ENCODE assay signal across 1 cellular context in the genomic region with DNA sequence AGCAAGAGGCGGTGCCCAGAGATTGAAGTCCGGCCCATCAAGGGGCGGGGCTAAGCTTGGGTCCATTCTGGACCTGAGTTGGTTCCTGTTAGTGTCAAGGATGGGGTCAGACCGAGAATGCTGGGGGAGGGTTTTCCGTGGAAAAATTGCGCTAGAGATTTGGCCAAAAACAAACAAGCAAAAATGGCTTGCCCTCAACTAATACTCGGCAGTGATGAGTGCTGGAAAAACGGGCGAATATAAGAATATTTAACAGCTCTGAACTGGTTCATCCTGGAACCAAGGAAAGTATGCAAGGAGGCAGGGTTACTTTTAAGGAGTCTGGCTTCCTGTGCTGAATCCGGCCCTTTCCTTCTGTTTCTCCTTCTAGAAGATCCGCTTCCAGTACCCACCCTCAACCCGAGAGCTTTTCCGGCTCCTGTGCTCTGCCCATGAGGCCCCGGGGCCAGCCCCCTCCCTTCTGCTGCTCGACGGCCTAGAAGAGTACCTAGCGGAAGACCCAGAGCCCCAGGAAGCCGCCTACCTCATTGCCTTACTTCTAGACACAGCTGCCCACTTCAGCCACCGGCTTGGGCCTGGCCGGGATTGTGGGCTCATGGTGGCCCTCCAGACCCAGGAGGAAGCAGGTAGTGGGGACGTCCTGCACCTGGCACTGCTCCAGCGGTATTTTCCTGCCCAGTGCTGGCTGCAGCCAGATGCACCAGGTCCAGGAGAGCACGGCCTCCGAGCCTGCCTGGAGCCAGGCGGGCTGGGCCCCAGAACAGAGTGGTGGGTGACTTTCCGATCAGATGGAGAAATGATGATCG.
TF ChIP-seq lines count a peak whose summit lies in the region.

No MANE protein-coding gene starts in this region.

TF ChIP-seq in IMR-90, 13 proteins besides CTCF, POLR2A, EP300 and RAD21:
- TF ChIP-seq RFX5 (IDR thresholded peaks at IDR 0.05; ENCODE audit: low read depth, low read length) (no peak), FOS (IDR thresholded peaks at IDR 0.05; ENCODE audit: low read depth, low read length) (no peak), MXI1 (IDR thresholded peaks at IDR 0.05; ENCODE audit: borderline replicate concordance, low read depth, low read length) (no peak), NFE2L2 (IDR thresholded peaks at IDR 0.05; ENCODE audit: low read depth, low read length) (no peak), CEBPB (IDR thresholded peaks at IDR 0.05; ENCODE audit: low read depth, low read length) (no peak), MAFK (IDR thresholded peaks at IDR 0.05; ENCODE audit: low read depth, low read length) (no peak), MAZ (IDR thresholded peaks at IDR 0.05; ENCODE audit: borderline replicate concordance, low read depth, low read length) (no peak), RCOR1 (IDR thresholded peaks at IDR 0.05; ENCODE audit: insufficient replicate concordance, low read length) (no peak), USF2 (IDR thresholded peaks at IDR 0.05; ENCODE audit: low read depth, low read length) (no peak), BHLHE40 (IDR thresholded peaks at IDR 0.05; ENCODE audit: low read depth, low read length) (no peak)
- TF ChIP-seq, protein P1, sequence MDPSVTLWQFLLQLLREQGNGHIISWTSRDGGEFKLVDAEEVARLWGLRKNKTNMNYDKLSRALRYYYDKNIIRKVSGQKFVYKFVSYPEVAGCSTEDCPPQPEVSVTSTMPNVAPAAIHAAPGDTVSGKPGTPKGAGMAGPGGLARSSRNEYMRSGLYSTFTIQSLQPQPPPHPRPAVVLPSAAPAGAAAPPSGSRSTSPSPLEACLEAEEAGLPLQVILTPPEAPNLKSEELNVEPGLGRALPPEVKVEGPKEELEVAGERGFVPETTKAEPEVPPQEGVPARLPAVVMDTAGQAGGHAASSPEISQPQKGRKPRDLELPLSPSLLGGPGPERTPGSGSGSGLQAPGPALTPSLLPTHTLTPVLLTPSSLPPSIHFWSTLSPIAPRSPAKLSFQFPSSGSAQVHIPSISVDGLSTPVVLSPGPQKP (IDR thresholded peaks at IDR 0.05; ENCODE audit: borderline replicate concordance, low read depth, low read length): no peak
